In the genomic region with DNA sequence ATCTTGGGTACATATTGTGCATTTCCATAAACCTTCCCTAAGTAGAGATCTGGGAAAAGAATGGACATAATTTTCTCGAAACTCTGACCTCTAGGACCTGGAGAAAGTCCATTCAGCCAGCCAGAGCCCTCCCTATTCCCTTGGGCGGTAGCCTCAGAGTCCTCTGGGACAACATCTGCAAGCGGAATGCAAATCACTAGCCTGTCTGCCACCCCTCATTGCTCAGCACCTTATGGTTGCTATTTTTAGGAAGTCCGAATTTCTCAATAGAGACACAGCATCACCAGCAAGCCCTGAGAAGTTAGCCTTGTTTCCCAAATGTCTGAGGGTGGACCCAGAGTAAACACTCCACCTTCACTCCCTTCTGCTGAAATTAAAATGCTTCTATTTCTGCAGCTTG, we compare ENCODE assay signal across 8 cellular contexts. TPM values are rescaled to one million over a fixed set of nuclear protein-coding genes. Genes with fewer than 3 reads are reported as not detected.
DNase-seq lines count a peak whose midpoint lies in the region; ATAC-seq and TF ChIP-seq lines count a peak whose summit lies in the region.

No MANE protein-coding gene starts in this region.

- TF ChIP-seq CTCF in upper lobe of left lung (IDR thresholded peaks at IDR 0.05) (no peak), GM13977 (IDR thresholded peaks at IDR 0.05; ENCODE audit: extremely low read depth, insufficient read depth, missing control alignments) (no peak)

- H3K4me1 ChIP-seq in upper lobe of left lung = peaks cover 33 to 64% (median 59%) of the 10 kb centered on the region in 4 donors

- no peaks in the 10 kb centered on the region for H3K36me3 ChIP-seq in upper lobe of left lung

- TF ChIP-seq EP300 in upper lobe of left lung (IDR thresholded peaks at IDR 0.05) = peak in 2 of 4 donors; percentile 2 to 46

- DNase-seq in GM03348 (ENCODE audit: low spot score) (peak; percentile 80), LHCN-M2 (ENCODE audit: low read depth) (peak; percentile 95), germinal center (ENCODE audit: low spot score) (peak; percentile 83), upper lobe of left lung (peak in 1 of 2 donors; percentile 33), GM13977 (ENCODE audit: low spot score) (no peak)
- DNase-seq in activated effector memory CD4-positive, alpha-beta T cell treated with Interleukin-2 at 50 U/mL for 16 hours = no peak
- no peak for DNase-seq in activated CD4-positive, alpha-beta T cell treated with anti-CD3 and anti-CD28 coated beads for 1 hour

- ATAC-seq in GM21723 (IDR thresholded peaks at IDR 0.05; ENCODE audit: unreplicated experiment) (peak; percentile 68), upper lobe of left lung (ENCODE audit: low FRiP score in 2 of 2) (peak; percentile 37 to 63)

- in situ Hi-C loops in GM13977 (cut with MboI; ENCODE audit: low pct_unique_long_range_greater_than_20kb, low sequenced_read_pairs, unreplicated experiment) = no loop called here

- 40 to 48% methylated on average over 4 of the region's 4 CpGs for WGBS in upper lobe of left lung, 2 donors

- no peaks in the 10 kb centered on the region for H3K9me3 ChIP-seq in upper lobe of left lung

- no peak overlapping the region for H3K4me3 ChIP-seq in upper lobe of left lung

- no peak for TF ChIP-seq POLR2A in upper lobe of left lung (IDR thresholded peaks at IDR 0.05)

- H3K27ac ChIP-seq in upper lobe of left lung = peak overlapping the region in 2 of 4 donors; percentile 28 to 89

- H3K27me3 ChIP-seq in upper lobe of left lung = no peaks in the 10 kb centered on the region

RNA-seq across cellular contexts. Expression of a gene that starts 17.6 kb away (rescaled TPM):
- total RNA-seq in LHCN-M2 (2014; rRNA removed) = 0.52 and 0.64 TPM in 2 replicates
- polyA plus RNA-seq in LHCN-M2 (2012) = 0.06 TPM
- 1 to 10 TPM in 4 of 6 donors, under 1 TPM in 2; under 0.01 to 3.3 (median 1.4) TPM for total RNA-seq in upper lobe of left lung

Comparison
In these comparisons a context has a peak if more than half of its experiments do, and no peak if none do; other contexts are left out.
1. DNase-seq: peak in GM03348 (single experiment), LHCN-M2 (single experiment) and germinal center (single experiment); none in GM13977 (single experiment), activated effector memory CD4-positive, alpha-beta T cell treated with Interleukin-2 at 50 U/mL for 16 hours (single experiment) and activated CD4-positive, alpha-beta T cell treated with anti-CD3 and anti-CD28 coated beads for 1 hour (single experiment).